In genomic region chr11:97259884-97260283, GRCh38 we compare ENCODE assay signal across 21 cellular contexts.
DNase-seq lines count a peak whose midpoint lies in the region; ATAC-seq and TF ChIP-seq lines count a peak whose summit lies in the region.
"Had no signal": no experiment of that assay in that cellular context is flagged by ENCODE, and none has a peak within 500 bp of the region (broad histone marks: within the 10 kb centered on the region; RNA-seq: fewer than 3 reads in every experiment).

No MANE protein-coding gene starts in this region.

- CTCF ChIA-PET in MCF 10A (lab: Yijun Ruan, JAX) = no interaction called here
- CTCF ChIA-PET in mammary epithelial cell (lab: Charles Lee; ENCODE audit: low non-redundant PET) = no interaction called here
- CTCF ChIA-PET in activated CD8-positive, alpha-beta T cell treated with anti-CD3 and anti-CD28 coated beads for 36 hours (lab: Charles Lee) = no interaction called here

- intact Hi-C loops in MCF 10A (cut with micrococcal nuclease) = no loop called here
- intact Hi-C loops in mammary epithelial cell (cut with micrococcal nuclease) = no loop called here
- intact Hi-C loops in activated CD8-positive, alpha-beta T cell treated with anti-CD3 and anti-CD28 coated beads for 36 hours (cut with micrococcal nuclease) = no loop called here

- dilution Hi-C loops in mammary epithelial cell (cut with HindIII; ENCODE audit: low sequenced_read_pairs) = no loop called here

- peaks cover 38% of the 10 kb centered on the region for H3K27me3 Mint-ChIP-seq in MCF 10A (ENCODE audit: insufficient read depth, unreplicated experiment)
- H3K27me3 Mint-ChIP-seq in activated CD8-positive, alpha-beta T cell treated with anti-CD3 and anti-CD28 coated beads for 36 hours = no peaks in the 10 kb centered on the region
- H3K27me3 Mint-ChIP-seq: IgD-negative memory B cell, T-cell had no signal

- WGBS in mammary epithelial cell (ENCODE audit: low coverage, missing lambda C conversion rate) = 59% methylated on average over 3 of the region's 3 CpGs

- H3K4me3 Mint-ChIP-seq in MCF 10A (ENCODE audit: unreplicated experiment) = no peak overlapping the region
- H3K4me3 Mint-ChIP-seq in activated CD8-positive, alpha-beta T cell treated with anti-CD3 and anti-CD28 coated beads for 36 hours = no peak overlapping the region
- H3K4me3 Mint-ChIP-seq: CD14-positive monocyte, IgD-negative memory B cell, T-cell had no signal

- no peaks in the 10 kb centered on the region for H3K36me3 Mint-ChIP-seq in MCF 10A (ENCODE audit: insufficient read depth, unreplicated experiment)
- H3K36me3 Mint-ChIP-seq in activated CD8-positive, alpha-beta T cell treated with anti-CD3 and anti-CD28 coated beads for 36 hours (ENCODE audit: low read depth) = no peaks in the 10 kb centered on the region
- H3K36me3 Mint-ChIP-seq: CD14-positive monocyte, T-cell had no signal

- H3K4me1 ChIP-seq in mammary epithelial cell (ENCODE audit: insufficient read depth, low read length) = no peaks in the 10 kb centered on the region
- H3K4me1 ChIP-seq in RWPE2 (ENCODE audit: insufficient read depth, poor library complexity, severe bottlenecking) = no peaks in the 10 kb centered on the region
- no peaks in the 10 kb centered on the region for H3K4me1 ChIP-seq in foreskin keratinocyte
- H3K4me1 ChIP-seq: A549 had no signal

- no peaks in the 10 kb centered on the region for H3K27me3 ChIP-seq in mammary epithelial cell (ENCODE audit: insufficient read depth, low read length)
- no peaks in the 10 kb centered on the region for H3K27me3 ChIP-seq in RWPE2 (ENCODE audit: insufficient read depth, poor library complexity, severe bottlenecking)
- H3K27me3 ChIP-seq in foreskin keratinocyte = no peaks in the 10 kb centered on the region

- H3K36me3 ChIP-seq in mammary epithelial cell (ENCODE audit: insufficient read depth, low read length) = no peaks in the 10 kb centered on the region
- H3K36me3 ChIP-seq in RWPE2 (ENCODE audit: low read depth) = no peaks in the 10 kb centered on the region

- no peak overlapping the region for H3K27ac ChIP-seq in mammary epithelial cell (ENCODE audit: insufficient read depth, low read depth, low read length)
- no peak overlapping the region for H3K27ac ChIP-seq in RWPE2 (ENCODE audit: poor library complexity, severe bottlenecking)
- no peak overlapping the region for H3K27ac ChIP-seq in foreskin keratinocyte
- H3K27ac ChIP-seq: A549 had no signal

- H3K9ac ChIP-seq in mammary epithelial cell (ENCODE audit: insufficient read depth, low read length) = no peak overlapping the region

- no peak overlapping the region for H3K27ac Mint-ChIP-seq in MCF 10A (ENCODE audit: low read depth, unreplicated experiment)
- no peak overlapping the region for H3K27ac Mint-ChIP-seq in activated CD8-positive, alpha-beta T cell treated with anti-CD3 and anti-CD28 coated beads for 36 hours
- H3K27ac Mint-ChIP-seq: CD14-positive monocyte, IgD-negative memory B cell, T-cell had no signal

- peak; percentile 6 for DNase-seq in MCF 10A (ENCODE audit: unreplicated experiment)
- DNase-seq in mammary epithelial cell = no peak
- DNase-seq in RWPE2 (ENCODE audit: low spot score) = no peak
- no peak for DNase-seq in foreskin keratinocyte
- no peak for DNase-seq in activated CD8-positive, alpha-beta T cell treated with anti-CD3 and anti-CD28 coated beads for 36 hours
- DNase-seq in GF-D8 (lab: John Stamatoyannopoulos, UW) = no peak
- DNase-seq in AG08395 (ENCODE audit: low spot score) = no peak
- DNase-seq: COR-L47, H7, Kasumi-1, NCI-H1417, NCI-H187 treated with DMSO at 0.1 percent for 48 hours, NCI-H2171, NCI-H446, NCI-H748 treated with DMSO at 0.1 percent for 48 hours, T-cell had no signal

- no peak for TF ChIP-seq CTCF in MCF 10A (IDR thresholded peaks at IDR 0.05; ENCODE audit: unreplicated experiment)
- no peak for TF ChIP-seq CTCF in mammary epithelial cell (conservative IDR thresholded peaks at IDR 0.05 in 1 of 2, IDR thresholded peaks at IDR 0.05 in 1 of 2; ENCODE audit: extremely low read depth in 1 of 2, insufficient read depth in 1 of 2, low read depth in 1 of 2, low read length in 2 of 2)
- peak; percentile 8 for TF ChIP-seq CTCF in RWPE2 (IDR thresholded peaks at IDR 0.05; ENCODE audit: poor library complexity, severe bottlenecking)
- peak; percentile 20 for TF ChIP-seq CTCF in foreskin keratinocyte (conservative IDR thresholded peaks at IDR 0.05)
- TF ChIP-seq CTCF in activated CD8-positive, alpha-beta T cell treated with anti-CD3 and anti-CD28 coated beads for 36 hours (IDR thresholded peaks at IDR 0.05) = no peak

- BruUV-seq in MCF 10A (replicated peaks; lab: Mats Ljungman, UMichigan) (no TSS peak), mammary epithelial cell (replicated peaks; lab: Mats Ljungman, UMichigan) (no TSS peak)

- no peaks in the 10 kb centered on the region for H4K20me1 ChIP-seq in mammary epithelial cell (ENCODE audit: insufficient read depth, low read length)

- H3K4me3 ChIP-seq in mammary epithelial cell (replicated peaks in 1 of 3; ENCODE audit: insufficient read depth in 1 of 3, low read depth in 2 of 3, low read length in 3 of 3) = no peak overlapping the region
- no peak overlapping the region for H3K4me3 ChIP-seq in RWPE2 (ENCODE audit: severe bottlenecking)
- H3K4me3 ChIP-seq: A549, GM12878 had no signal

- H3K4me1 Mint-ChIP-seq in MCF 10A (ENCODE audit: insufficient read depth, unreplicated experiment) = no peaks in the 10 kb centered on the region
- H3K4me1 Mint-ChIP-seq in activated CD8-positive, alpha-beta T cell treated with anti-CD3 and anti-CD28 coated beads for 36 hours (ENCODE audit: low read depth) = no peaks in the 10 kb centered on the region
- H3K4me1 Mint-ChIP-seq: CD14-positive monocyte, IgD-negative memory B cell, T-cell had no signal

- in situ Hi-C loops in mammary epithelial cell (cut with MboI; ENCODE audit: low sequenced_read_pairs in 2 of 2) = no loop called here

- H3K9me3 ChIP-seq in mammary epithelial cell (replicated peaks; ENCODE audit: insufficient read depth, low read length) (no peaks in the 10 kb centered on the region), RWPE2 (ENCODE audit: severe bottlenecking) (no peaks in the 10 kb centered on the region)
- H3K9me3 ChIP-seq: A549 had no signal

- ATAC-seq in RWPE2 (ENCODE audit: low read depth) (no peak), foreskin keratinocyte (peak; percentile 8), GM19452 (IDR thresholded peaks at IDR 0.05; ENCODE audit: unreplicated experiment) (no peak)
- ATAC-seq in activated CD8-positive, alpha-beta T cell treated with anti-CD3 and anti-CD28 coated beads for 36 hours = no peak
- ATAC-seq: A549, GM12878, T-cell had no signal

- H3K9me3 Mint-ChIP-seq in MCF 10A (ENCODE audit: unreplicated experiment) = no peaks in the 10 kb centered on the region
- peaks cover 1% of the 10 kb centered on the region for H3K9me3 Mint-ChIP-seq in activated CD8-positive, alpha-beta T cell treated with anti-CD3 and anti-CD28 coated beads for 36 hours
- H3K9me3 Mint-ChIP-seq: IgD-negative memory B cell had no signal

- POLR2A ChIA-PET in MCF 10A (lab: Yijun Ruan, JAX) = no interaction called here
- POLR2A ChIA-PET in activated CD8-positive, alpha-beta T cell treated with anti-CD3 and anti-CD28 coated beads for 36 hours (lab: Charles Lee) = no interaction called here

- no peak overlapping the region for H3K4me2 ChIP-seq in mammary epithelial cell (ENCODE audit: insufficient read depth, low read depth, low read length)
- H3K4me2 ChIP-seq: A549 had no signal

- H2AFZ ChIP-seq in mammary epithelial cell (ENCODE audit: low read depth, low read length) = no peak overlapping the region

- no peaks in the 10 kb centered on the region for H3K79me2 ChIP-seq in mammary epithelial cell (ENCODE audit: insufficient read depth, low read length)

Comparison
In these comparisons a context has a peak if more than half of its experiments do, and no peak if none do; other contexts are left out.
1. CTCF ChIP-seq: peak in RWPE2 (single experiment) and foreskin keratinocyte (single experiment); none in MCF 10A (single experiment), mammary epithelial cell (0 of 2) and activated CD8-positive, alpha-beta T cell treated with anti-CD3 and anti-CD28 coated beads for 36 hours (single experiment).